ENCODE assay signal across 11 cellular contexts in the genomic region with DNA sequence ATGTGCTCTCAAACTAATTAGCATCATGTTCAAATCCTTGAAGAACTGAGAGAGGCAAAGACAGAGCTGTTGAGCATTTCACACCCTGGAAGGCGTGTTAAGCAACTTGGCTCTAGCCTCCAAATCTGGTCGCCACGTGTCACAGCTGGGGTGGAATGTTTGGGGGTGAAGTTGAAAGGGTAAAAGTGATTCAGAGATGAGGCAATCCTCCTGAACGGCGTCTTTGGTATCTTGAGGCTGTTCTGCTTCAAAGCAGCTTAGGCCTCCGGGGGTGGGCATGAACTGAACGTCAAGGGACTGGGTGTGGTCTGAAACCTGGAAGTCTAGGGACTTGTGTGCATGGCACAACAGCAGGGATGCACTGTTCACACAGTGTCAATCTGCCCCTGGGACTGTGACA.
DNase-seq lines count a peak whose midpoint lies in the region; ATAC-seq, FAIRE-seq and TF ChIP-seq lines count a peak whose summit lies in the region.
"Had no signal": no experiment of that assay in that cellular context is flagged by ENCODE, and none has a peak within 500 bp of the region (broad histone marks: within the 10 kb centered on the region; RNA-seq: fewer than 3 reads in every experiment).

No MANE protein-coding gene starts in this region.

- no peak overlapping the region for H3K9ac ChIP-seq in SK-N-SH

- peaks cover 42% of the 10 kb centered on the region for H3F3A ChIP-seq in SK-N-SH (replicated peaks; ENCODE audit: insufficient read depth)

- H3K4me1 ChIP-seq in SK-N-SH (ENCODE audit: control insufficient read depth in 1 of 2, insufficient read depth in 2 of 2, low read depth in 1 of 2, low read length in 1 of 2) (peaks cover 45 to 62% of the 10 kb centered on the region in 2 experiments), hepatocyte (ENCODE audit: insufficient read depth) (peaks cover 46% of the 10 kb centered on the region), thoracic aorta (ENCODE audit: control insufficient read depth in 1 of 2, low read depth in 2 of 2) (peaks cover 55 to 84% of the 10 kb centered on the region in 2 donors)

- no peak for TF ChIP-seq CTCF in SK-N-SH (IDR thresholded peaks at IDR 0.05)
- TF ChIP-seq CTCF in hepatocyte (IDR thresholded peaks at IDR 0.05; ENCODE audit: poor library complexity), result no peak
- TF ChIP-seq CTCF in thoracic aorta (IDR thresholded peaks at IDR 0.05), result no peak

- H3K9me2 ChIP-seq in SK-N-SH, result no peaks in the 10 kb centered on the region
- no peaks in the 10 kb centered on the region for H3K9me2 ChIP-seq in hepatocyte (replicated peaks; ENCODE audit: insufficient read depth)

- H3K9me3 ChIP-seq in SK-N-SH, result no peaks in the 10 kb centered on the region
- no peaks in the 10 kb centered on the region for H3K9me3 ChIP-seq in hepatocyte (ENCODE audit: low read depth)
- no peaks in the 10 kb centered on the region for H3K9me3 ChIP-seq in thoracic aorta

- peaks cover 45% of the 10 kb centered on the region for H3K79me2 ChIP-seq in SK-N-SH (ENCODE audit: insufficient read depth)
- peaks cover 19% of the 10 kb centered on the region for H3K79me2 ChIP-seq in hepatocyte

- H2AFZ ChIP-seq in SK-N-SH (ENCODE audit: low read depth) (no peak overlapping the region), hepatocyte (no peak overlapping the region)

- H4K20me1 ChIP-seq in SK-N-SH (ENCODE audit: insufficient read depth) (no peaks in the 10 kb centered on the region), hepatocyte (ENCODE audit: insufficient read depth, poor library complexity, severe bottlenecking) (no peaks in the 10 kb centered on the region)

- H3K27ac ChIP-seq in SK-N-SH (ENCODE audit: low read depth in 2 of 2, low read length in 1 of 2) (peak overlapping the region; percentile 66 to 92; a peak in 3 of 4 replicates), angular gyrus (ENCODE audit: low read depth, low read length) (peak overlapping the region; percentile 0), hepatocyte (peak overlapping the region; percentile 83), thoracic aorta (peak overlapping the region; percentile 3 to 93)
- H3K27ac ChIP-seq: 22Rv1 had no signal

- WGBS in SK-N-SH (ENCODE audit: low lambda C conversion rate), result 71% methylated on average over 7 of the region's 7 CpGs
- 58% methylated on average over 7 of the region's 7 CpGs for WGBS in hepatocyte (ENCODE audit: low lambda C conversion rate, missing lambda C conversion rate)

- H3K4me2 ChIP-seq in SK-N-SH (no peak overlapping the region), hepatocyte (no peak overlapping the region)

- peaks cover 55 to 62% of the 10 kb centered on the region in 2 experiments for H3K36me3 ChIP-seq in SK-N-SH (replicated peaks in 1 of 2; ENCODE audit: control insufficient read depth in 1 of 2, insufficient read depth in 2 of 2, low read length in 1 of 2)
- H3K36me3 ChIP-seq in hepatocyte (replicated peaks; ENCODE audit: insufficient read depth, low read depth), result peaks cover 4% of the 10 kb centered on the region
- peaks cover 14% of the 10 kb centered on the region for H3K36me3 ChIP-seq in thoracic aorta

- no peak for FAIRE-seq in frontal cortex (lab: Jason Lieb, UNC)

- ATAC-seq in SK-N-SH treated with all-trans-retinoic acid at 6 μM for 48 hours, result no peak
- ATAC-seq in thoracic aorta (ENCODE audit: insufficient number of reproducible peaks, low FRiP score, low read depth), result no peak
- no peak for ATAC-seq in GM21367 (IDR thresholded peaks at IDR 0.05; ENCODE audit: unreplicated experiment)
- no peak for ATAC-seq in HG02571 (IDR thresholded peaks at IDR 0.05; ENCODE audit: unreplicated experiment)

- H3K4me3 ChIP-seq in SK-N-SH (ENCODE audit: low read depth in 2 of 2, low read length in 1 of 2) (no peak overlapping the region), hepatocyte (no peak overlapping the region), thoracic aorta (no peak overlapping the region)

- H3K27me3 ChIP-seq in SK-N-SH (ENCODE audit: insufficient read depth) (no peaks in the 10 kb centered on the region), hepatocyte (no peaks in the 10 kb centered on the region), thoracic aorta (replicated peaks; ENCODE audit: insufficient read depth) (no peaks in the 10 kb centered on the region)

- DNase-seq in SK-N-SH, result no peak
- DNase-seq in hepatocyte (ENCODE audit: low spot score), result peak; percentile 52
- no peak for DNase-seq in thoracic aorta (ENCODE audit: low spot score)
- no peak for DNase-seq in frontal cortex (ENCODE audit: low spot score in 2 of 2)
- DNase-seq: amygdala, NCI-H2029 treated with DMSO at 0.1 percent for 48 hours had no signal

- no peak for TF ChIP-seq RAD21 in SK-N-SH (IDR thresholded peaks at IDR 0.05; ENCODE audit: low read length)

- CTCF ChIA-PET in SK-N-SH (lab: Yijun Ruan, JAX), result interaction anchor here (1.0 kb wide), 1 partner anchor 149 kb away, joined by 5 read pairs; no protein-coding TSS in a partner anchor

- POLR2A ChIA-PET in SK-N-SH (lab: Yijun Ruan, JAX), result no interaction called here

- TF ChIP-seq EP300 in SK-N-SH (IDR thresholded peaks at IDR 0.05; ENCODE audit: borderline replicate concordance in 1 of 2, low read depth in 1 of 2, low read length in 1 of 2), result no peak

TF ChIP-seq in SK-N-SH, 30 proteins besides CTCF, POLR2A, EP300 and RAD21:
- TF ChIP-seq TCF12 (IDR thresholded peaks at IDR 0.05) (peak; percentile 55), MEF2A (IDR thresholded peaks at IDR 0.05; ENCODE audit: borderline replicate concordance, low read depth) (no peak), RFX5 (IDR thresholded peaks at IDR 0.05; ENCODE audit: low read length) (no peak), MAX (IDR thresholded peaks at IDR 0.05; ENCODE audit: low read depth) (peak; percentile 49; the same call in 1 of the 2 replicates), ELF1 (IDR thresholded peaks at IDR 0.05) (no peak), MXI1 (IDR thresholded peaks at IDR 0.05; ENCODE audit: low read depth, low read length) (no peak)
- TF ChIP-seq, protein P1, sequence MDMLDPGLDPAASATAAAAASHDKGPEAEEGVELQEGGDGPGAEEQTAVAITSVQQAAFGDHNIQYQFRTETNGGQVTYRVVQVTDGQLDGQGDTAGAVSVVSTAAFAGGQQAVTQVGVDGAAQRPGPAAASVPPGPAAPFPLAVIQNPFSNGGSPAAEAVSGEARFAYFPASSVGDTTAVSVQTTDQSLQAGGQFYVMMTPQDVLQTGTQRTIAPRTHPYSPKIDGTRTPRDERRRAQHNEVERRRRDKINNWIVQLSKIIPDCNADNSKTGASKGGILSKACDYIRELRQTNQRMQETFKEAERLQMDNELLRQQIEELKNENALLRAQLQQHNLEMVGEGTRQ (IDR thresholded peaks at IDR 0.05; ENCODE audit: borderline replicate concordance, low read depth, low read length), result no peak

TF ChIP-seq in SK-N-SH treated with all-trans-retinoic acid at 6 μM for 48 hours, 23 proteins besides CTCF, POLR2A, EP300 and RAD21:
- TF ChIP-seq SNAI2 (CRISPR knock-in tag; IDR thresholded peaks at IDR 0.05) (no peak), ZFP3 (CRISPR knock-in tag; IDR thresholded peaks at IDR 0.05) (no peak), ZC3H10 (CRISPR knock-in tag; IDR thresholded peaks at IDR 0.05) (no peak), PPARA (CRISPR knock-in tag; IDR thresholded peaks at IDR 0.05; ENCODE audit: borderline replicate concordance) (no peak), GLIS3 (CRISPR knock-in tag; IDR thresholded peaks at IDR 0.05) (no peak), ZFP30 (CRISPR knock-in tag; IDR thresholded peaks at IDR 0.05) (no peak), ISL1 (CRISPR knock-in tag; IDR thresholded peaks at IDR 0.05) (no peak), ZNF565 (CRISPR knock-in tag; conservative IDR thresholded peaks at IDR 0.05; ENCODE audit: low read depth) (no peak), ESRRG (CRISPR knock-in tag; IDR thresholded peaks at IDR 0.05) (no peak), BACH2 (CRISPR knock-in tag; IDR thresholded peaks at IDR 0.05; ENCODE audit: borderline replicate concordance) (no peak), TCF4 (CRISPR knock-in tag; IDR thresholded peaks at IDR 0.05; ENCODE audit: borderline replicate concordance) (no peak), TOX (CRISPR knock-in tag; IDR thresholded peaks at IDR 0.05; ENCODE audit: borderline replicate concordance) (no peak), ZNF8 (CRISPR knock-in tag; IDR thresholded peaks at IDR 0.05) (no peak)
- TF ChIP-seq, protein P2, sequence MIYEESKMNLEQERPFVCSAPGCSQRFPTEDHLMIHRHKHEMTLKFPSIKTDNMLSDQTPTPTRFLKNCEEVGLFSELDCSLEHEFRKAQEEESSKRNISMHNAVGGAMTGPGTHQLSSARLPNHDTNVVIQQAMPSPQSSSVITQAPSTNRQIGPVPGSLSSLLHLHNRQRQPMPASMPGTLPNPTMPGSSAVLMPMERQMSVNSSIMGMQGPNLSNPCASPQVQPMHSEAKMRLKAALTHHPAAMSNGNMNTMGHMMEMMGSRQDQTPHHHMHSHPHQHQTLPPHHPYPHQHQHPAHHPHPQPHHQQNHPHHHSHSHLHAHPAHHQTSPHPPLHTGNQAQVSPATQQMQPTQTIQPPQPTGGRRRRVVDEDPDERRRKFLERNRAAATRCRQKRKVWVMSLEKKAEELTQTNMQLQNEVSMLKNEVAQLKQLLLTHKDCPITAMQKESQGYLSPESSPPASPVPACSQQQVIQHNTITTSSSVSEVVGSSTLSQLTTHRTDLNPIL (CRISPR knock-in tag; IDR thresholded peaks at IDR 0.05; ENCODE audit: low read depth), result no peak

Comparison
In these comparisons a context has a peak if more than half of its experiments do, and no peak if none do; other contexts are left out.
1. H3K27ac ChIP-seq: peak in every context shown above with its lines; median percentile 83 in hepatocyte; 79 in SK-N-SH; 48 in thoracic aorta; 0 in angular gyrus.